8 cellular contexts compared by ENCODE assay signal in genomic region chr2:224937887-224938286, GRCh38.
A peak's percentile ranks its signal among the peaks of the same experiment; 100 is the strongest.
DNase-seq lines count a peak whose midpoint lies in the region; ATAC-seq and TF ChIP-seq lines count a peak whose summit lies in the region.

No MANE protein-coding gene starts in this region.

- peak; percentile 86 for ATAC-seq in HG02798 (IDR thresholded peaks at IDR 0.05; ENCODE audit: poor library complexity, unreplicated experiment)

- H3K36me3 Mint-ChIP-seq in activated CD4-positive, alpha-beta T cell treated with anti-CD3 and anti-CD28 coated beads, Interleukin-2, amount 10 ng/mL, durations not matched to agents 24 days and 14 days (ENCODE audit: low read depth) = peaks cover 25% of the 10 kb centered on the region
- no peaks in the 10 kb centered on the region for H3K36me3 Mint-ChIP-seq in progenitor cell of endocrine pancreas (ENCODE audit: insufficient read depth)

- H3K4me1 Mint-ChIP-seq in activated CD4-positive, alpha-beta T cell treated with anti-CD3 and anti-CD28 coated beads, Interleukin-2, amount 10 ng/mL, durations not matched to agents 24 days and 14 days = peaks cover 67% of the 10 kb centered on the region
- peaks cover 13% of the 10 kb centered on the region for H3K4me1 Mint-ChIP-seq in progenitor cell of endocrine pancreas (ENCODE audit: low read depth)

- H3K27ac Mint-ChIP-seq in activated CD4-positive, alpha-beta T cell treated with anti-CD3 and anti-CD28 coated beads, Interleukin-2, amount 10 ng/mL, durations not matched to agents 24 days and 14 days = peak overlapping the region; percentile 87
- H3K27ac Mint-ChIP-seq in progenitor cell of endocrine pancreas = no peak overlapping the region

- intact Hi-C loops in activated CD4-positive, alpha-beta T cell treated with anti-CD3 and anti-CD28 coated beads, Interleukin-2, amount 10 ng/mL, durations not matched to agents 24 days and 14 days (cut with micrococcal nuclease) = loop anchor here (1.0 to 2.0 kb wide), 4 partner anchors 9 to 73 kb away; no protein-coding TSS in a partner anchor

- TF ChIP-seq CTCF in progenitor cell of endocrine pancreas (IDR thresholded peaks at IDR 0.05; ENCODE audit: unreplicated experiment) = no peak

- H3K27me3 Mint-ChIP-seq in activated CD4-positive, alpha-beta T cell treated with anti-CD3 and anti-CD28 coated beads, Interleukin-2, amount 10 ng/mL, durations not matched to agents 24 days and 14 days = no peaks in the 10 kb centered on the region
- no peaks in the 10 kb centered on the region for H3K27me3 Mint-ChIP-seq in progenitor cell of endocrine pancreas

- peak overlapping the region; percentile 77 for H3K4me3 Mint-ChIP-seq in activated CD4-positive, alpha-beta T cell treated with anti-CD3 and anti-CD28 coated beads, Interleukin-2, amount 10 ng/mL, durations not matched to agents 24 days and 14 days
- H3K4me3 Mint-ChIP-seq in progenitor cell of endocrine pancreas (ENCODE audit: low read depth) = no peak overlapping the region

- no peaks in the 10 kb centered on the region for H3K9me3 Mint-ChIP-seq in activated CD4-positive, alpha-beta T cell treated with anti-CD3 and anti-CD28 coated beads, Interleukin-2, amount 10 ng/mL, durations not matched to agents 24 days and 14 days
- H3K9me3 Mint-ChIP-seq in progenitor cell of endocrine pancreas (ENCODE audit: low read depth) = no peaks in the 10 kb centered on the region

- DNase-seq in activated CD4-positive, alpha-beta T cell treated with anti-CD3 and anti-CD28 coated beads, Interleukin-2, amount 10 ng/mL, durations not matched to agents 24 days and 14 days = no peak
- DNase-seq in activated CD4-positive, alpha-beta T cell treated with anti-CD3 and anti-CD28 coated beads, Interleukin-2, amount 50 U/mL, for 48 hours = no peak
- DNase-seq in OCI-M1 (lab: John Stamatoyannopoulos, UW) (peak; percentile 7), pons (ENCODE audit: low spot score) (peak; percentile 58), NCI-H187 treated with DMSO at 0.1 percent for 48 hours (lab: John Stamatoyannopoulos, UW) (no peak), NCI-H1417 treated with DMSO at 0.1 percent for 48 hours (lab: John Stamatoyannopoulos, UW) (no peak), progenitor cell of endocrine pancreas (ENCODE audit: low spot score, unreplicated experiment) (no peak)

Comparison
In these comparisons a context has a peak if more than half of its experiments do, and no peak if none do; other contexts are left out.
1. DNase-seq: peak in OCI-M1 (single experiment) and pons (single experiment); none in activated CD4-positive, alpha-beta T cell treated with anti-CD3 and anti-CD28 coated beads, Interleukin-2, amount 10 ng/mL, durations not matched to agents 24 days and 14 days (single experiment), activated CD4-positive, alpha-beta T cell treated with anti-CD3 and anti-CD28 coated beads, Interleukin-2, amount 50 U/mL, for 48 hours (0 of 2), NCI-H187 treated with DMSO at 0.1 percent for 48 hours (single experiment), NCI-H1417 treated with DMSO at 0.1 percent for 48 hours (single experiment) and progenitor cell of endocrine pancreas (single experiment).